In the genomic region with DNA sequence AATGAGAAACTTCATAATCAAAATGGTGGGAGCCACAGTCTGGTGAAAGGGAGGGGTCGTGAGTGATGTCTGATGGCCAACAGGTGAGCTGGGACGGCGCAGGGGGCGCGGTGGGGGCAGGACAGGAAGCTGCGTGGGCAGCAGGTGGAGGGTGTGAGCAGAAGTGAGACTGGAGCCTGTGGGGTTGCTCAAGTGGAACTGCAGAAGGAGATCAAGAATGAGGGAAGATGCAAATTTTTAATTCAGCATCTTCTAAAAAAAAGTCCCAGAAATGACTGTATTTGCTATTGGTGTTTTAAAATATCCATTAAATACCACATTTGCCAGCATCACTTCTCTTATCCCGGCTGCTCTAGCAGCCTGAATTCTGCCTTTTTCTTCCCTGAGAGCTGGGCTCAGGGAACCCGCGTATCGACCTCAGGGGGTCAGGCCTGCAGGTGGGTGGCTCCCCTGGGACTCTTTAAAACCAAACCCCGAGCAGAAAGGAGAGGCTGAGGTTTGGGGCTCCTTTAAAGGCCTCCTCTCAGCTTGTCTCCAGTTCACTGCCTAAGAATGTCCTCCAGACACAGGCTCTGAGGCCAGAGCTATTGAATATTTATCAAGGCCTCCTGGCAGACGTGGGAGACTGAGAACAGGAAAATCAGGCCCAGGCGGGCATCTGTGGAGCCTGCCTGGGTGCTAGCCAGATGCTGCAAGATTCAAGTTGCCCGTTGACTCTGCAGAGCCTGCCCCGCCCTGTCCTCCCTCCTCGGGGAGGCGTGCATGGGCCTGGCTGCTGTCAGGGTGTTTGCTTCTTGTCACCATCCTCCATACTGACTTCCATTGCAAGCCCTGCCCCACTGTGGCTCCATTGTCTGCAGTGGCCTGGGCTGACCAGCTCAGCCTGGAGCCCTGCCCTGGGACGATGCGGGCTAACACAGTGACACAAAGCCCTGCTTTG, we compare ENCODE assay signal across 1 cellular context.
TF ChIP-seq lines count a peak whose summit lies in the region.

No MANE protein-coding gene starts in this region.

TF ChIP-seq in GM23338, 12 proteins besides CTCF, POLR2A, EP300 and RAD21 (continued from another document):
- TF ChIP-seq, protein P1, sequence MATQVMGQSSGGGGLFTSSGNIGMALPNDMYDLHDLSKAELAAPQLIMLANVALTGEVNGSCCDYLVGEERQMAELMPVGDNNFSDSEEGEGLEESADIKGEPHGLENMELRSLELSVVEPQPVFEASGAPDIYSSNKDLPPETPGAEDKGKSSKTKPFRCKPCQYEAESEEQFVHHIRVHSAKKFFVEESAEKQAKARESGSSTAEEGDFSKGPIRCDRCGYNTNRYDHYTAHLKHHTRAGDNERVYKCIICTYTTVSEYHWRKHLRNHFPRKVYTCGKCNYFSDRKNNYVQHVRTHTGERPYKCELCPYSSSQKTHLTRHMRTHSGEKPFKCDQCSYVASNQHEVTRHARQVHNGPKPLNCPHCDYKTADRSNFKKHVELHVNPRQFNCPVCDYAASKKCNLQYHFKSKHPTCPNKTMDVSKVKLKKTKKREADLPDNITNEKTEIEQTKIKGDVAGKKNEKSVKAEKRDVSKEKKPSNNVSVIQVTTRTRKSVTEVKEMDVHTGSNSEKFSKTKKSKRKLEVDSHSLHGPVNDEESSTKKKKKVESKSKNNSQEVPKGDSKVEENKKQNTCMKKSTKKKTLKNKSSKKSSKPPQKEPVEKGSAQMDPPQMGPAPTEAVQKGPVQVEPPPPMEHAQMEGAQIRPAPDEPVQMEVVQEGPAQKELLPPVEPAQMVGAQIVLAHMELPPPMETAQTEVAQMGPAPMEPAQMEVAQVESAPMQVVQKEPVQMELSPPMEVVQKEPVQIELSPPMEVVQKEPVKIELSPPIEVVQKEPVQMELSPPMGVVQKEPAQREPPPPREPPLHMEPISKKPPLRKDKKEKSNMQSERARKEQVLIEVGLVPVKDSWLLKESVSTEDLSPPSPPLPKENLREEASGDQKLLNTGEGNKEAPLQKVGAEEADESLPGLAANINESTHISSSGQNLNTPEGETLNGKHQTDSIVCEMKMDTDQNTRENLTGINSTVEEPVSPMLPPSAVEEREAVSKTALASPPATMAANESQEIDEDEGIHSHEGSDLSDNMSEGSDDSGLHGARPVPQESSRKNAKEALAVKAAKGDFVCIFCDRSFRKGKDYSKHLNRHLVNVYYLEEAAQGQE (IDR thresholded peaks at IDR 0.05; ENCODE audit: unreplicated experiment), result no peak
- TF ChIP-seq ZNF331 (CRISPR knock-in tag; IDR thresholded peaks at IDR 0.05; ENCODE audit: low read depth) (no peak), EZH2phosphoT487 (IDR thresholded peaks at IDR 0.05; ENCODE audit: unreplicated experiment) (no peak), STAT1 (IDR thresholded peaks at IDR 0.05; ENCODE audit: unreplicated experiment) (no peak), POLR2AphosphoS5 (IDR thresholded peaks at IDR 0.05; ENCODE audit: low read depth) (no peak), NANOG (IDR thresholded peaks at IDR 0.05; ENCODE audit: borderline replicate concordance) (no peak), CREB1 (CRISPR knock-in tag; IDR thresholded peaks at IDR 0.05; ENCODE audit: low read depth) (no peak), JUNB (IDR thresholded peaks at IDR 0.05; ENCODE audit: unreplicated experiment) (no peak)
- TF ChIP-seq, protein P2, sequence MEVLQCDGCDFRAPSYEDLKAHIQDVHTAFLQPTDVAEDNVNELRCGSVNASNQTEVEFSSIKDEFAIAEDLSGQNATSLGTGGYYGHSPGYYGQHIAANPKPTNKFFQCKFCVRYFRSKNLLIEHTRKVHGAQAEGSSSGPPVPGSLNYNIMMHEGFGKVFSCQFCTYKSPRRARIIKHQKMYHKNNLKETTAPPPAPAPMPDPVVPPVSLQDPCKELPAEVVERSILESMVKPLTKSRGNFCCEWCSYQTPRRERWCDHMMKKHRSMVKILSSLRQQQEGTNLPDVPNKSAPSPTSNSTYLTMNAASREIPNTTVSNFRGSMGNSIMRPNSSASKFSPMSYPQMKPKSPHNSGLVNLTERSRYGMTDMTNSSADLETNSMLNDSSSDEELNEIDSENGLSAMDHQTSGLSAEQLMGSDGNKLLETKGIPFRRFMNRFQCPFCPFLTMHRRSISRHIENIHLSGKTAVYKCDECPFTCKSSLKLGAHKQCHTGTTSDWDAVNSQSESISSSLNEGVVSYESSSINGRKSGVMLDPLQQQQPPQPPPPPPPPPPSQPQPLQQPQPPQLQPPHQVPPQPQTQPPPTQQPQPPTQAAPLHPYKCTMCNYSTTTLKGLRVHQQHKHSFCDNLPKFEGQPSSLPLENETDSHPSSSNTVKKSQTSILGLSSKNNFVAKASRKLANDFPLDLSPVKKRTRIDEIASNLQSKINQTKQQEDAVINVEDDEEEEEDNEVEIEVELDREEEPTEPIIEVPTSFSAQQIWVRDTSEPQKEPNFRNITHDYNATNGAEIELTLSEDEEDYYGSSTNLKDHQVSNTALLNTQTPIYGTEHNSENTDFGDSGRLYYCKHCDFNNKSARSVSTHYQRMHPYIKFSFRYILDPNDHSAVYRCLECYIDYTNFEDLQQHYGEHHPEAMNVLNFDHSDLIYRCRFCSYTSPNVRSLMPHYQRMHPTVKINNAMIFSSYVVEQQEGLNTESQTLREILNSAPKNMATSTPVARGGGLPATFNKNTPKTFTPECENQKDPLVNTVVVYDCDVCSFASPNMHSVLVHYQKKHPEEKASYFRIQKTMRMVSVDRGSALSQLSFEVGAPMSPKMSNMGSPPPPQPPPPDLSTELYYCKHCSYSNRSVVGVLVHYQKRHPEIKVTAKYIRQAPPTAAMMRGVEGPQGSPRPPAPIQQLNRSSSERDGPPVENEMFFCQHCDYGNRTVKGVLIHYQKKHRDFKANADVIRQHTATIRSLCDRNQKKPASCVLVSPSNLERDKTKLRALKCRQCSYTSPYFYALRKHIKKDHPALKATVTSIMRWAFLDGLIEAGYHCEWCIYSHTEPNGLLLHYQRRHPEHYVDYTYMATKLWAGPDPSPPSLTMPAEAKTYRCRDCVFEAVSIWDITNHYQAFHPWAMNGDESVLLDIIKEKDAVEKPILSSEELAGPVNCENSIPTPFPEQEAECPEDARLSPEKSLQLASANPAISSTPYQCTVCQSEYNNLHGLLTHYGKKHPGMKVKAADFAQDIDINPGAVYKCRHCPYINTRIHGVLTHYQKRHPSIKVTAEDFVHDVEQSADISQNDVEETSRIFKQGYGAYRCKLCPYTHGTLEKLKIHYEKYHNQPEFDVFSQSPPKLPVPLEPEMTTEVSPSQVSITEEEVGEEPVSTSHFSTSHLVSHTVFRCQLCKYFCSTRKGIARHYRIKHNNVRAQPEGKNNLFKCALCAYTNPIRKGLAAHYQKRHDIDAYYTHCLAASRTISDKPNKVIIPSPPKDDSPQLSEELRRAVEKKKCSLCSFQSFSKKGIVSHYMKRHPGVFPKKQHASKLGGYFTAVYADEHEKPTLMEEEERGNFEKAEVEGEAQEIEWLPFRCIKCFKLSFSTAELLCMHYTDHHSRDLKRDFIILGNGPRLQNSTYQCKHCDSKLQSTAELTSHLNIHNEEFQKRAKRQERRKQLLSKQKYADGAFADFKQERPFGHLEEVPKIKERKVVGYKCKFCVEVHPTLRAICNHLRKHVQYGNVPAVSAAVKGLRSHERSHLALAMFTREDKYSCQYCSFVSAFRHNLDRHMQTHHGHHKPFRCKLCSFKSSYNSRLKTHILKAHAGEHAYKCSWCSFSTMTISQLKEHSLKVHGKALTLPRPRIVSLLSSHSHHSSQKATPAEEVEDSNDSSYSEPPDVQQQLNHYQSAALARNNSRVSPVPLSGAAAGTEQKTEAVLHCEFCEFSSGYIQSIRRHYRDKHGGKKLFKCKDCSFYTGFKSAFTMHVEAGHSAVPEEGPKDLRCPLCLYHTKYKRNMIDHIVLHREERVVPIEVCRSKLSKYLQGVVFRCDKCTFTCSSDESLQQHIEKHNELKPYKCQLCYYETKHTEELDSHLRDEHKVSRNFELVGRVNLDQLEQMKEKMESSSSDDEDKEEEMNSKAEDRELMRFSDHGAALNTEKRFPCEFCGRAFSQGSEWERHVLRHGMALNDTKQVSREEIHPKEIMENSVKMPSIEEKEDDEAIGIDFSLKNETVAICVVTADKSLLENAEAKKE (CRISPR knock-in tag; IDR thresholded peaks at IDR 0.05), result no peak
